Comparison of ENCODE assay signal across 12 cellular contexts in genomic region chr1:46173361-46173856, GRCh38. TPM values are rescaled to one million over a fixed set of nuclear protein-coding genes. Genes with fewer than 3 reads are reported as not detected.
DNase-seq lines count a peak whose midpoint lies in the region; TF ChIP-seq lines count a peak whose summit lies in the region.
"Had no signal": no experiment of that assay in that cellular context is flagged by ENCODE, and none has a peak within 500 bp of the region (broad histone marks: within the 10 kb centered on the region; RNA-seq: fewer than 3 reads in every experiment).

No MANE protein-coding gene starts in this region.

- TF ChIP-seq POLR2A in NB4 (IDR thresholded peaks at IDR 0.05; ENCODE audit: extremely low read depth, insufficient read length), result no peak

- no peaks in the 10 kb centered on the region for H3F3A ChIP-seq in neural cell (ENCODE audit: insufficient read depth, low read length, poor library complexity, severe bottlenecking)

- H3K4me2 ChIP-seq in neural cell (ENCODE audit: low read length), result peak overlapping the region; percentile 70

- peak overlapping the region; percentile 66 for H3K9ac ChIP-seq in neural cell (ENCODE audit: low read length)

- no peaks in the 10 kb centered on the region for H4K20me1 ChIP-seq in neural cell (ENCODE audit: insufficient read depth)

- peak overlapping the region; percentile 57 for H3K27ac ChIP-seq in neural cell (ENCODE audit: low read length)

- TF ChIP-seq EP300 in neural cell (conservative IDR thresholded peaks at IDR 0.05; ENCODE audit: poor library complexity, severe bottlenecking), result peak; percentile 40

- peak; percentile 62 for TF ChIP-seq RAD21 in neural cell (conservative IDR thresholded peaks at IDR 0.05)

- H2AFZ ChIP-seq in neural cell (ENCODE audit: low read depth, low read length), result peak overlapping the region; percentile 78

- DNase-seq in DMS53 (lab: John Stamatoyannopoulos, UW), result peak; percentile 75
- peak; percentile 54 for DNase-seq in NB4 (ENCODE audit: low read depth)
- peak; percentile 95 for DNase-seq in cerebellar cortex (ENCODE audit: low spot score)
- DNase-seq in epidermal melanocyte (ENCODE audit: insufficient read length, low spot score), result no peak
- DNase-seq in NCI-H146 treated with DMSO at 0.1 percent for 48 hours (lab: John Stamatoyannopoulos, UW; ENCODE audit: unreplicated experiment), result no peak
- DNase-seq in effector CD4-positive, alpha-beta T cell, result no peak
- DNase-seq in T1000 (lab: John Stamatoyannopoulos, UW), result no peak
- DNase-seq: glutamatergic neuron; H9; stimulated activated naive CD8-positive, alpha-beta T cell treated with anti-CD3 and anti-CD28 coated beads, Interleukin-15, Interleukin-2, amounts not matched to agents 100 U/mL and 50 U/mL, for 24 hours; T-helper 9 cell had no signal

- TF ChIP-seq CTCF in NB4 (IDR thresholded peaks at IDR 0.05; ENCODE audit: low read depth, low read length), result no peak
- peak; percentile 66 for TF ChIP-seq CTCF in neural cell (IDR thresholded peaks at IDR 0.05; ENCODE audit: poor library complexity, severe bottlenecking)

- no peaks in the 10 kb centered on the region for H3K9me2 ChIP-seq in neural cell (ENCODE audit: insufficient read depth, low read length)

- H3K36me3 ChIP-seq in neural cell (ENCODE audit: insufficient read depth, low read length), result no peaks in the 10 kb centered on the region

- H3K27me3 ChIP-seq in neural cell (ENCODE audit: insufficient read depth, low read depth, low read length), result no peaks in the 10 kb centered on the region

- H3K4me3 ChIP-seq in NB4 (ENCODE audit: low read depth, low read length) (no peak overlapping the region), neural cell (ENCODE audit: low read length) (peak overlapping the region; percentile 56)

- H3K9me3 ChIP-seq in neural cell (ENCODE audit: low read length), result no peaks in the 10 kb centered on the region

- no peaks in the 10 kb centered on the region for H3K79me2 ChIP-seq in neural cell (replicated peaks; ENCODE audit: insufficient read depth, low read length)

TF ChIP-seq in neural cell, 6 proteins besides CTCF, POLR2A, EP300 and RAD21:
- peak; percentile 69 for TF ChIP-seq SMC3 (conservative IDR thresholded peaks at IDR 0.05; ENCODE audit: poor library complexity)
- TF ChIP-seq REST (IDR thresholded peaks at IDR 0.05; ENCODE audit: borderline replicate concordance), result peak; percentile 79
- TF ChIP-seq TAF1 (IDR thresholded peaks at IDR 0.05; ENCODE audit: low read depth), result no peak
- TF ChIP-seq POLR2AphosphoS5 (IDR thresholded peaks at IDR 0.05), result no peak
- peak; percentile 30 for TF ChIP-seq MXI1 (conservative IDR thresholded peaks at IDR 0.05; ENCODE audit: poor library complexity, severe bottlenecking)
- no peak for TF ChIP-seq EZH2 (IDR thresholded peaks at IDR 0.05; ENCODE audit: borderline replicate concordance, insufficient read depth, low read length, poor library complexity, severe bottlenecking)
TF ChIP-seq in neural cell: peak in this region for 3.

RNA-seq across cellular contexts. Expression of gene TSPAN1, which starts 1.5 kb away (rescaled TPM):
- 0.62 and 0.96 TPM in 2 replicates for polyA plus RNA-seq in neural cell
- not detected in 2 replicates for polyA minus RNA-seq in neural cell

RNA-seq across cellular contexts. Expression of gene P3R3URF, which starts 2.9 kb away (rescaled TPM):
- polyA plus RNA-seq in neural cell, result not detected in 2 replicates
- polyA minus RNA-seq in neural cell, result not detected in 2 replicates

RNA-seq across cellular contexts. Expression of gene POMGNT1, which starts 24.8 kb away (rescaled TPM):
- polyA plus RNA-seq in neural cell, result 128 and 147 TPM in 2 replicates
- polyA minus RNA-seq in neural cell, result 55.2 and 56.0 TPM in 2 replicates

RNA-seq across cellular contexts. Expression of gene LURAP1, which starts 29.7 kb away (rescaled TPM):
- 0.50 TPM in 1 of 2 replicates, not detected in the other for polyA plus RNA-seq in neural cell
- 0.49 and 0.58 TPM in 2 replicates for polyA minus RNA-seq in neural cell

RNA-seq across cellular contexts. Expression of gene PIK3R3, which starts 41.0 kb away (rescaled TPM):
- polyA plus RNA-seq in neural cell, result 119 and 125 TPM in 2 replicates
- polyA minus RNA-seq in neural cell, result 282 and 322 TPM in 2 replicates

Comparison
In these comparisons a context has a peak if more than half of its experiments do, and no peak if none do; other contexts are left out.
1. DNase-seq: peak in DMS53 (single experiment), NB4 (single experiment) and cerebellar cortex (single experiment); none in epidermal melanocyte (single experiment), NCI-H146 treated with DMSO at 0.1 percent for 48 hours (single experiment), effector CD4-positive, alpha-beta T cell (single experiment) and T1000 (single experiment).